Comparison of ENCODE assay signal across 8 cellular contexts in the genomic region with DNA sequence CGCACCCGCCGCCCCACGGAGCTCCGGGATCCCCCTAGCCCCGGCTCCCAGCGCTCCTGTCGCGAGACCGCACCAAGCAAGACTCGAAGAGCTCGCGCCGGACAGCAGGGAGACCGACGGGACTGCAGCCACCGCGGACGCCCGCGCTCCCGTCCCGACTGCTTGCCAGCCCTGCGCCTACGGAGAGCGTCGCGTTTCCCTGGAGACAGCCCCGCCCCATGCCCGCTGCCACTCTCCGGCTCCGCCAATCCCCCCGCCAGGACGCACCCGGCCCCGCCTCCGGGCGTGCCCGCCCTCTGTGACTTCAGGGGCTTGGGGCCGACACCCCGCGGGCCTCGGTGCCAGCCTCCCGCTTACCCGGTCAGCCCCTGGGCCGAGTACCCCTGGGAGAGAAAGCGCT. TPM values are rescaled to one million over a fixed set of nuclear protein-coding genes. Genes with fewer than 3 reads are reported as not detected.
A peak's percentile ranks its signal among the peaks of the same experiment; 100 is the strongest.
DNase-seq lines count a peak whose midpoint lies in the region; ATAC-seq, FAIRE-seq and TF ChIP-seq lines count a peak whose summit lies in the region.

A gene with protein sequence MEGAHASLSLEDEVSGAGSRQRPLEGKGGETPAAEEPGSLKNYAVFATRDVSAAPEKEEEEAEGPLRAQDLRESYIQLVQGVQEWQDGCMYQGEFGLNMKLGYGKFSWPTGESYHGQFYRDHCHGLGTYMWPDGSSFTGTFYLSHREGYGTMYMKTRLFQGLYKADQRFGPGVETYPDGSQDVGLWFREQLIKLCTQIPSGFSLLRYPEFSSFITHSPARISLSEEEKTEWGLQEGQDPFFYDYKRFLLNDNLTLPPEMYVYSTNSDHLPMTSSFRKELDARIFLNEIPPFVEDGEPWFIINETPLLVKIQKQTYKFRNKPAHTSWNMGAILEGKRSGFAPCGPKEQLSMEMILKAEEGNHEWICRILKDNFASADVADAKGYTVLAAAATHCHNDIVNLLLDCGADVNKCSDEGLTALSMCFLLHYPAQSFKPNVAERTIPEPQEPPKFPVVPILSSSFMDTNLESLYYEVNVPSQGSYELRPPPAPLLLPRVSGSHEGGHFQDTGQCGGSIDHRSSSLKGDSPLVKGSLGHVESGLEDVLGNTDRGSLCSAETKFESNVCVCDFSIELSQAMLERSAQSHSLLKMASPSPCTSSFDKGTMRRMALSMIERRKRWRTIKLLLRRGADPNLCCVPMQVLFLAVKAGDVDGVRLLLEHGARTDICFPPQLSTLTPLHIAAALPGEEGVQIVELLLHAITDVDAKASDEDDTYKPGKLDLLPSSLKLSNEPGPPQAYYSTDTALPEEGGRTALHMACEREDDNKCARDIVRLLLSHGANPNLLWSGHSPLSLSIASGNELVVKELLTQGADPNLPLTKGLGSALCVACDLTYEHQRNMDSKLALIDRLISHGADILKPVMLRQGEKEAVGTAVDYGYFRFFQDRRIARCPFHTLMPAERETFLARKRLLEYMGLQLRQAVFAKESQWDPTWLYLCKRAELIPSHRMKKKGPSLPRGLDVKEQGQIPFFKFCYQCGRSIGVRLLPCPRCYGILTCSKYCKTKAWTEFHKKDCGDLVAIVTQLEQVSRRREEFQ (minus strand): TSS at position 181 of the 400 bp plus-strand sequence. CDS start 653 bp downstream, outside the sequence.

- H3K4me1 Mint-ChIP-seq in stimulated activated naive CD8-positive, alpha-beta T cell treated with anti-CD3 and anti-CD28 coated beads, Interleukin-15, amount 100 ng/mL, for 72 hours: peaks cover 70% of the 10 kb centered on the region

- no peaks in the 10 kb centered on the region for H3K9me3 Mint-ChIP-seq in stimulated activated naive CD8-positive, alpha-beta T cell treated with anti-CD3 and anti-CD28 coated beads, Interleukin-15, amount 100 ng/mL, for 72 hours

- 5 to 7% methylated on average over 22 to 47 of the region's 47 CpGs for WGBS in esophagus, 2 donors

- TF ChIP-seq CTCF in AG09309 (IDR thresholded peaks at IDR 0.05; ENCODE audit: control insufficient read depth, insufficient read depth, low read depth, low read length, missing control alignments): no peak

- H3K4me3 ChIP-seq in AG09309 (ENCODE audit: control insufficient read depth, low read depth, low read length): peak within 1 kb of the TSS; percentile 50
- H3K4me3 ChIP-seq in esophagus (ENCODE audit: low read depth in 1 of 2, low read length in 2 of 2): peak within 1 kb of the TSS; percentile 33 to 56
- H3K4me3 ChIP-seq in mononuclear cell (ENCODE audit: low read length): no peak within 1 kb of the TSS

- H3K27ac Mint-ChIP-seq in stimulated activated naive CD8-positive, alpha-beta T cell treated with anti-CD3 and anti-CD28 coated beads, Interleukin-15, amount 100 ng/mL, for 72 hours: no peak within 1 kb of the TSS

- H3K9me3 ChIP-seq in esophagus (ENCODE audit: control insufficient read depth in 2 of 2, insufficient read depth in 1 of 2, low read depth in 1 of 2, low read length in 1 of 2) (no peaks in the 10 kb centered on the region), mononuclear cell (ENCODE audit: low read depth, low read length) (no peaks in the 10 kb centered on the region)

- peaks cover 2 to 7% of the 10 kb centered on the region in 2 donors for H3K36me3 ChIP-seq in esophagus (ENCODE audit: control insufficient read depth in 2 of 2, insufficient read depth in 2 of 2, low read length in 1 of 2)

- no peak for DNase-seq in AG09309 (ENCODE audit: low read depth)
- DNase-seq in NAMALWA (ENCODE audit: low spot score): peak; percentile 51
- peak; percentile 55 for DNase-seq in activated T-cell treated with anti-CD3 and anti-CD28 coated beads for 1 hour (ENCODE audit: low read depth)
- peak; percentile 68 for DNase-seq in stimulated activated naive CD8-positive, alpha-beta T cell treated with anti-CD3 and anti-CD28 coated beads, Interleukin-15, amount 100 ng/mL, for 72 hours
- DNase-seq in UCSD-AML1 (lab: John Stamatoyannopoulos, UW; ENCODE audit: unreplicated experiment): no peak
- no peak for DNase-seq in RCC 7860 (ENCODE audit: low spot score)

- peaks cover 11 to 23% of the 10 kb centered on the region in 2 donors for H3K4me1 ChIP-seq in esophagus (ENCODE audit: control insufficient read depth in 2 of 2, insufficient read depth in 2 of 2, low read length in 1 of 2)
- peaks cover 46% of the 10 kb centered on the region for H3K4me1 ChIP-seq in mononuclear cell (ENCODE audit: insufficient read depth, low read length)

- H3K4me3 Mint-ChIP-seq in stimulated activated naive CD8-positive, alpha-beta T cell treated with anti-CD3 and anti-CD28 coated beads, Interleukin-15, amount 100 ng/mL, for 72 hours: peak within 1 kb of the TSS; percentile 89 to 96

- FAIRE-seq in RCC 7860 (lab: Jason Lieb, UNC): no peak

- peak; percentile 33 for ATAC-seq in stimulated activated naive CD8-positive, alpha-beta T cell treated with anti-CD3 and anti-CD28 coated beads, Interleukin-15, amount 100 ng/mL, for 72 hours

- H3K27me3 Mint-ChIP-seq in stimulated activated naive CD8-positive, alpha-beta T cell treated with anti-CD3 and anti-CD28 coated beads, Interleukin-15, amount 100 ng/mL, for 72 hours: no peaks in the 10 kb centered on the region

- no peaks in the 10 kb centered on the region for H3K27me3 ChIP-seq in esophagus (ENCODE audit: control insufficient read depth in 1 of 2, insufficient read depth in 2 of 2, low read length in 2 of 2)
- no peaks in the 10 kb centered on the region for H3K27me3 ChIP-seq in mononuclear cell (ENCODE audit: insufficient read depth, low read length)

- H3K27ac ChIP-seq in esophagus (ENCODE audit: low read depth in 2 of 2, low read length in 1 of 2): no peak within 1 kb of the TSS

RNA-seq across cellular contexts. Expression of the gene that starts here (rescaled TPM):
- polyA plus RNA-seq in esophagus: 10 to 100 TPM in 1 of 2 donors, 1 to 10 TPM in 1; 4.8 to 16.2 TPM
- total RNA-seq in mononuclear cell: 24.1 TPM

Comparison
In these comparisons a context has a peak if more than half of its experiments do, and no peak if none do; other contexts are left out.
1. DNase-seq: peak in NAMALWA (single experiment), activated T-cell treated with anti-CD3 and anti-CD28 coated beads for 1 hour (single experiment) and stimulated activated naive CD8-positive, alpha-beta T cell treated with anti-CD3 and anti-CD28 coated beads, Interleukin-15, amount 100 ng/mL, for 72 hours (2 of 2); none in AG09309 (single experiment), UCSD-AML1 (single experiment) and RCC 7860 (single experiment).